In genomic region chr16:85240982-85241924, GRCh38 we compare ENCODE assay signal across 26 cellular contexts.
DNase-seq lines count a peak whose midpoint lies in the region; ATAC-seq and TF ChIP-seq lines count a peak whose summit lies in the region.
"Had no signal": no experiment of that assay in that cellular context is flagged by ENCODE, and none has a peak within 500 bp of the region (broad histone marks: within the 10 kb centered on the region; RNA-seq: fewer than 3 reads in every experiment).

No MANE protein-coding gene starts in this region.

- ATAC-seq in DND-41 (ENCODE audit: insufficient read depth, low read depth): peak; percentile 61; the same call in 2 of the 3 replicates
- ATAC-seq: pancreas; stimulated activated naive CD8-positive, alpha-beta T cell treated with anti-CD3 and anti-CD28 coated beads, Interleukin-15, Interleukin-2, amounts not matched to agents 100 U/mL and 50 U/mL, for 24 hours; upper lobe of right lung had no signal

- peaks cover 18% of the 10 kb centered on the region for H3K27me3 ChIP-seq in DND-41 (ENCODE audit: insufficient read depth, low read length, poor library complexity)
- H3K27me3 ChIP-seq in endodermal cell (ENCODE audit: control insufficient read depth, insufficient read depth, low read length, poor library complexity, severe bottlenecking): no peaks in the 10 kb centered on the region
- H3K27me3 ChIP-seq: MG63, pancreas had no signal

- H3K4me3 ChIP-seq in DND-41 (ENCODE audit: low read depth in 1 of 2, low read length in 2 of 2) (no peak overlapping the region), endodermal cell (ENCODE audit: low read length) (no peak overlapping the region)
- H3K4me3 ChIP-seq: coronary artery, MG63, pancreas, smooth muscle cell, upper lobe of right lung had no signal

- H3K79me2 ChIP-seq in DND-41 (ENCODE audit: insufficient read depth, low read length): no peaks in the 10 kb centered on the region

- DNase-seq in DND-41 (peak; percentile 14), H4 (ENCODE audit: low spot score) (peak; percentile 73), NCI-H2171 (lab: John Stamatoyannopoulos, UW) (peak; percentile 35), endodermal cell (peak; percentile 63), D341Med (ENCODE audit: low spot score) (no peak), ecto neural progenitor cell (ENCODE audit: low spot score) (no peak), NCI-H2029 (lab: John Stamatoyannopoulos, UW) (no peak)
- DNase-seq: activated CD4-positive, alpha-beta T cell treated with anti-CD3 and anti-CD28 coated beads, Interleukin-2, amount 10 ng/mL, durations not matched to agents 24 days and 14 days; activated gamma-delta T cell treated with Interleukin-2 at 50 U/mL for 16 hours; activated T-cell treated with anti-CD3 and anti-CD28 coated beads, Interleukin-2, amount 50 U/mL, for 48 hours; effector memory CD4-positive, alpha-beta T cell; hypothalamus; MG63; NCI-H1417 treated with DMSO at 0.1 percent for 48 hours; NCI-H2081; NCI-H748 treated with DMSO at 0.1 percent for 48 hours; retina; stimulated activated naive CD8-positive, alpha-beta T cell treated with anti-CD3 and anti-CD28 coated beads, Interleukin-15, Interleukin-2, amounts not matched to agents 100 U/mL and 50 U/mL, for 24 hours; T1000; upper lobe of right lung; WERI-Rb-1 had no signal

- H3K27me3 Mint-ChIP-seq in endodermal cell (ENCODE audit: insufficient read depth): no peaks in the 10 kb centered on the region

- no peaks in the 10 kb centered on the region for H3K36me3 Mint-ChIP-seq in endodermal cell (ENCODE audit: low read depth)

- WGBS in endodermal cell (ENCODE audit: insufficient coverage in 1 of 2, insufficient read length in 1 of 2), 2 experiments: 89 to 90% methylated on average over 3 to 18 of the region's 18 CpGs

- H3K4me1 Mint-ChIP-seq in endodermal cell: peaks cover 8% of the 10 kb centered on the region

- no peak overlapping the region for H3K9ac ChIP-seq in DND-41 (ENCODE audit: low read depth, low read length)
- H3K9ac ChIP-seq in endodermal cell (ENCODE audit: extremely low read depth, low read length, poor library complexity, severe bottlenecking): no peak overlapping the region
- H3K9ac ChIP-seq: KMS-11 had no signal

- H3K9me3 ChIP-seq in DND-41 (ENCODE audit: insufficient read depth, low read length, severe bottlenecking): no peaks in the 10 kb centered on the region
- H3K9me3 ChIP-seq in endodermal cell (ENCODE audit: control insufficient read depth, low read length): no peaks in the 10 kb centered on the region
- H3K9me3 ChIP-seq: MG63, pancreas, upper lobe of right lung had no signal

- H3K4me1 ChIP-seq in DND-41 (ENCODE audit: insufficient read depth, low read length) (no peaks in the 10 kb centered on the region), endodermal cell (ENCODE audit: control insufficient read depth, insufficient read depth, low read length) (peaks cover 2% of the 10 kb centered on the region)

- H3K27ac Mint-ChIP-seq in endodermal cell: no peak overlapping the region
- H3K27ac Mint-ChIP-seq: activated CD4-positive, alpha-beta T cell treated with anti-CD3 and anti-CD28 coated beads, Interleukin-2, amount 10 ng/mL, durations not matched to agents 24 days and 14 days had no signal

- H3K4me3 Mint-ChIP-seq in endodermal cell: no peak overlapping the region
- H3K4me3 Mint-ChIP-seq: activated CD4-positive, alpha-beta T cell treated with anti-CD3 and anti-CD28 coated beads, Interleukin-2, amount 10 ng/mL, durations not matched to agents 24 days and 14 days; neural crest cell had no signal

- H3K27ac ChIP-seq in DND-41 (ENCODE audit: low read length) (no peak overlapping the region), endodermal cell (ENCODE audit: low read depth, low read length) (no peak overlapping the region)
- H3K27ac ChIP-seq: coronary artery, KMS-11, pancreas, upper lobe of right lung, WERI-Rb-1 had no signal

- peaks cover 11% of the 10 kb centered on the region; the same call in 1 of the 2 replicates for H4K20me1 ChIP-seq in DND-41 (ENCODE audit: insufficient read depth, low read length)

- no peaks in the 10 kb centered on the region for H3K9me3 Mint-ChIP-seq in endodermal cell
- H3K9me3 Mint-ChIP-seq: activated CD4-positive, alpha-beta T cell treated with anti-CD3 and anti-CD28 coated beads, Interleukin-2, amount 10 ng/mL, durations not matched to agents 24 days and 14 days; neural crest cell had no signal

- H2AFZ ChIP-seq in DND-41 (ENCODE audit: low read depth, low read length): no peak overlapping the region

- no peak overlapping the region for H3K4me2 ChIP-seq in DND-41 (ENCODE audit: insufficient read depth, low read length)
- H3K4me2 ChIP-seq: KMS-11, smooth muscle cell had no signal

- H3K36me3 ChIP-seq in DND-41 (ENCODE audit: insufficient read depth, low read length) (no peaks in the 10 kb centered on the region), endodermal cell (ENCODE audit: control insufficient read depth, insufficient read depth, low read length) (no peaks in the 10 kb centered on the region)
- H3K36me3 ChIP-seq: MG63, pancreas, upper lobe of right lung, WERI-Rb-1 had no signal

- TF ChIP-seq CTCF in DND-41 (IDR thresholded peaks at IDR 0.05; ENCODE audit: borderline replicate concordance, extremely low read depth, low read length, poor library complexity, severe bottlenecking): no peak
- no peak for TF ChIP-seq CTCF in endodermal cell (conservative IDR thresholded peaks at IDR 0.05)

Comparison
In these comparisons a context has a peak if more than half of its experiments do, and no peak if none do; other contexts are left out.
1. DNase-seq: peak in DND-41 (single experiment), H4 (single experiment), NCI-H2171 (single experiment) and endodermal cell (single experiment); none in D341Med (single experiment), ecto neural progenitor cell (single experiment) and NCI-H2029 (single experiment).